9 cellular contexts compared by ENCODE assay signal in genomic region chr3:24520941-24521305, GRCh38. TPM values are rescaled to one million over a fixed set of nuclear protein-coding genes. Genes with fewer than 3 reads are reported as not detected.
DNase-seq lines count a peak whose midpoint lies in the region; ATAC-seq and TF ChIP-seq lines count a peak whose summit lies in the region.
"Had no signal": no experiment of that assay in that cellular context is flagged by ENCODE, and none has a peak within 500 bp of the region (broad histone marks: within the 10 kb centered on the region; RNA-seq: fewer than 3 reads in every experiment).

No MANE protein-coding gene starts in this region.

- H3K36me3 Mint-ChIP-seq in stimulated activated memory B cell treated with anti-CD40 and anti-IgM and Interleukin-4, amounts not matched to agents 10 μg/mL and 1 μg/mL and 100 μg/mL, for 72 hours = no peaks in the 10 kb centered on the region

- H3K4me1 ChIP-seq in HUES64 (ENCODE audit: insufficient read depth, low read length) (peaks cover 29% of the 10 kb centered on the region), breast epithelium (no peaks in the 10 kb centered on the region), left lung (peaks cover 5 to 10% of the 10 kb centered on the region in 2 donors)

- peaks cover 41% of the 10 kb centered on the region for H3K27me3 Mint-ChIP-seq in stimulated activated memory B cell treated with anti-CD40 and anti-IgM and Interleukin-4, amounts not matched to agents 10 μg/mL and 1 μg/mL and 100 μg/mL, for 72 hours

- no peak for TF ChIP-seq CTCF in breast epithelium (IDR thresholded peaks at IDR 0.05)
- no peak for TF ChIP-seq CTCF in left lung (IDR thresholded peaks at IDR 0.05)

- no peak overlapping the region for H3K27ac Mint-ChIP-seq in stimulated activated memory B cell treated with anti-CD40 and anti-IgM and Interleukin-4, amounts not matched to agents 10 μg/mL and 1 μg/mL and 100 μg/mL, for 72 hours
- H3K27ac Mint-ChIP-seq: T-helper 1 cell treated with Interleukin-12 subunit alpha and Interleukin-12 subunit beta and Interleukin-4 antibody, amounts not matched to agents 30 μg/mL and 1 μg/mL, for 36 hours had no signal

- H3K4me3 Mint-ChIP-seq in stimulated activated memory B cell treated with anti-CD40 and anti-IgM and Interleukin-4, amounts not matched to agents 10 μg/mL and 1 μg/mL and 100 μg/mL, for 72 hours = peak overlapping the region; percentile 51
- H3K4me3 Mint-ChIP-seq: T-helper 1 cell treated with Interleukin-12 subunit alpha and Interleukin-12 subunit beta and Interleukin-4 antibody, amounts not matched to agents 30 μg/mL and 1 μg/mL, for 36 hours had no signal

- H3K9ac ChIP-seq in HUES64 (ENCODE audit: low read depth, low read length) = peak overlapping the region; percentile 58; the same call in 1 of the 2 replicates

- intact Hi-C loops in breast epithelium (cut with DNase I; ENCODE audit: low total_unique reads) = no loop called here
- intact Hi-C loops in left lung (cut with DNase I) = no loop called here

- no peak for DNase-seq in breast epithelium (ENCODE audit: low spot score in 2 of 2)
- DNase-seq in left lung = no peak
- no peak for DNase-seq in NCI-H82 (lab: John Stamatoyannopoulos, UW)
- DNase-seq in activated CD4-positive, alpha-beta T cell treated with anti-CD3 and anti-CD28 coated beads, Interleukin-2, amount 50 U/mL, for 1 hour = no peak
- DNase-seq in effector CD8-positive, alpha-beta T cell (lab: John Stamatoyannopoulos, UW) = no peak

- no peaks in the 10 kb centered on the region for H3K36me3 ChIP-seq in HUES64 (ENCODE audit: insufficient read depth, low read length)
- H3K36me3 ChIP-seq in breast epithelium = no peaks in the 10 kb centered on the region
- no peaks in the 10 kb centered on the region for H3K36me3 ChIP-seq in left lung

- ATAC-seq in left lung (no peak), HG03045 (IDR thresholded peaks at IDR 0.05; ENCODE audit: unreplicated experiment) (no peak)
- peak; percentile 3 for ATAC-seq in stimulated activated memory B cell treated with anti-CD40 and anti-IgM and Interleukin-4, amounts not matched to agents 10 μg/mL and 1 μg/mL and 100 μg/mL, for 72 hours

- H3K9me3 ChIP-seq in HUES64 (ENCODE audit: insufficient read depth, low read depth, low read length) = no peaks in the 10 kb centered on the region
- no peaks in the 10 kb centered on the region for H3K9me3 ChIP-seq in breast epithelium
- H3K9me3 ChIP-seq in left lung = no peaks in the 10 kb centered on the region

- WGBS in HUES64 = 40% methylated on average over 2 of the region's 2 CpGs

- TF ChIP-seq POLR2A in breast epithelium (IDR thresholded peaks at IDR 0.05) = no peak

- no peak overlapping the region for H3K27ac ChIP-seq in HUES64 (ENCODE audit: low read depth, low read length)
- H3K27ac ChIP-seq in breast epithelium = peak overlapping the region; percentile 83 to 85
- peak overlapping the region in 1 of 2 donors; percentile 78 for H3K27ac ChIP-seq in left lung

- H3K9me3 Mint-ChIP-seq in stimulated activated memory B cell treated with anti-CD40 and anti-IgM and Interleukin-4, amounts not matched to agents 10 μg/mL and 1 μg/mL and 100 μg/mL, for 72 hours = no peaks in the 10 kb centered on the region
- H3K9me3 Mint-ChIP-seq: T-helper 1 cell treated with Interleukin-12 subunit alpha and Interleukin-12 subunit beta and Interleukin-4 antibody, amounts not matched to agents 30 μg/mL and 1 μg/mL, for 36 hours had no signal

- peaks cover 30% of the 10 kb centered on the region for H3K4me1 Mint-ChIP-seq in stimulated activated memory B cell treated with anti-CD40 and anti-IgM and Interleukin-4, amounts not matched to agents 10 μg/mL and 1 μg/mL and 100 μg/mL, for 72 hours

- peaks cover 80% of the 10 kb centered on the region for H3K27me3 ChIP-seq in HUES64 (ENCODE audit: insufficient read depth, low read length)
- H3K27me3 ChIP-seq in breast epithelium = no peaks in the 10 kb centered on the region
- H3K27me3 ChIP-seq in left lung = peaks cover 0 to 44% of the 10 kb centered on the region in 2 donors

- peak overlapping the region; percentile 67 for H3K4me3 ChIP-seq in HUES64 (ENCODE audit: low read length)
- peak overlapping the region; percentile 74 to 85 (median 81) for H3K4me3 ChIP-seq in breast epithelium
- H3K4me3 ChIP-seq in left lung = peak overlapping the region; percentile 48 to 53

RNA-seq across cellular contexts. Expression of gene THRB, which starts 26.3 kb away (rescaled TPM):
- 0.85 TPM for polyA plus RNA-seq in HUES64 (2013, experiment 1 of 2)
- 1.3 TPM for polyA plus RNA-seq in HUES64 (2013, experiment 2 of 2)
- total RNA-seq in breast epithelium (10 to 100 TPM; 29.8 to 40.2 (median 39.2) TPM), left lung (10 to 100 TPM; 10.1 to 11.8 TPM)
